Comparison of ENCODE assay signal across 20 cellular contexts in the genomic region with DNA sequence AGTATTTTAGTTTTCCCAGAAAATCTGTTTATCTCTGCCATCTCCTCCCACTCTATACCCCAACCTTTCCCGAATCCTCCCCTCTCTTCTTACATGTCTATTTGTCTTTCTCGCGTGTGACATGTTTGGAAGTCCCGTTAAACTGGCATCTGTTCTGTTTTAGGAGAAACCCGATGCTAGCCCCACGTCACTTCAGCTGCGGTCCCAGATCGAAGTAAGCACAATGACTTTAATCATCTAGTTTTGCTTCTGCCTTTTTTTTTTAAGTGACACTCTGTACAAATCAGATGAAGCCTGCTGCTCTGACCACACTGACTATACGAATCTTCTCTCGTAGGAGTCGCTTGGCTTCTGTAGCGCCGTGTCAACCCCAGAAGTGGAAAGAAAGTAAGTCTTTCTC.
DNase-seq lines count a peak whose midpoint lies in the region; ATAC-seq, FAIRE-seq and TF ChIP-seq lines count a peak whose summit lies in the region.
"Had no signal": no experiment of that assay in that cellular context is flagged by ENCODE, and none has a peak within 500 bp of the region (broad histone marks: within the 10 kb centered on the region; RNA-seq: fewer than 3 reads in every experiment).

No MANE protein-coding gene starts in this region.

- H3K14ac ChIP-seq in IMR-90 (replicated peaks; ENCODE audit: low read depth, low read length): peak overlapping the region; percentile 93
- no peak overlapping the region for H3K14ac ChIP-seq in mesenchymal stem cell (ENCODE audit: low read length in 2 of 2)

- H2BK15ac ChIP-seq in IMR-90 (ENCODE audit: low read depth, low read length) (peak overlapping the region; percentile 95), mesenchymal stem cell (ENCODE audit: low read depth, poor library complexity, severe bottlenecking) (no peak overlapping the region)

- TF ChIP-seq RAD21 in A549 (conservative IDR thresholded peaks at IDR 0.05 in 1 of 2, IDR thresholded peaks at IDR 0.05 in 1 of 2) (no peak), IMR-90 (IDR thresholded peaks at IDR 0.05; ENCODE audit: low read length) (no peak)

- H3K9me3 ChIP-seq in A549: no peaks in the 10 kb centered on the region
- 0 out of 2 replicates have a peak, but pooled peaks cover 2% of the 10 kb centered on the region for H3K9me3 ChIP-seq in IMR-90 (ENCODE audit: control insufficient read depth, insufficient read depth, low read length)
- H3K9me3 ChIP-seq in ascending aorta: no peaks in the 10 kb centered on the region
- no peaks in the 10 kb centered on the region for H3K9me3 ChIP-seq in mesenchymal stem cell (ENCODE audit: control insufficient read depth, low read length)
- H3K9me3 ChIP-seq: upper lobe of right lung had no signal

- H2AK9ac ChIP-seq in IMR-90 (replicated peaks; ENCODE audit: low read depth, low read length, poor library complexity): no peak overlapping the region

- H3K4me2 ChIP-seq in A549: no peak overlapping the region
- no peak overlapping the region for H3K4me2 ChIP-seq in IMR-90 (ENCODE audit: low read depth, low read length)
- H3K4me2 ChIP-seq in mesenchymal stem cell (ENCODE audit: low read length, poor library complexity, severe bottlenecking): no peak overlapping the region

- intact Hi-C loops in IMR-90 (cut with micrococcal nuclease): no loop called here
- intact Hi-C loops in ascending aorta (cut with DNase I): loop anchor here (5.0 kb wide), 1 partner anchor 33 kb away; no protein-coding TSS in a partner anchor

- peak overlapping the region; percentile 98 for H3K18ac ChIP-seq in IMR-90 (ENCODE audit: low read depth, low read length)
- H3K18ac ChIP-seq in mesenchymal stem cell (ENCODE audit: low read depth in 1 of 2, low read length in 2 of 2): peak overlapping the region in 1 of 2 experiments; percentile 73

- TF ChIP-seq CTCF in A549 (IDR thresholded peaks at IDR 0.05) (no peak), IMR-90 (conservative IDR thresholded peaks at IDR 0.05; ENCODE audit: low read depth, low read length) (no peak), ascending aorta (IDR thresholded peaks at IDR 0.05) (no peak)

- H3K4me1 ChIP-seq in A549 (peaks cover 25% of the 10 kb centered on the region; the same call in 2 of the 3 replicates), IMR-90 (ENCODE audit: control insufficient read depth, insufficient read depth, low read length) (peaks cover 12% of the 10 kb centered on the region), ascending aorta (peaks cover 12 to 35% of the 10 kb centered on the region in 2 donors), mesenchymal stem cell (ENCODE audit: control insufficient read depth, insufficient read depth, low read depth, low read length) (peaks cover 15% of the 10 kb centered on the region)

- H3K56ac ChIP-seq in IMR-90 (ENCODE audit: extremely low read depth, insufficient read depth, low read length): no peak overlapping the region

- POLR2A ChIA-PET in A549 (lab: Yijun Ruan, JAX): no interaction called here
- POLR2A ChIA-PET in IMR-90 (lab: Charles Lee; ENCODE audit: unreplicated experiment): no interaction called here

- H3K9me1 ChIP-seq in IMR-90 (ENCODE audit: insufficient read depth, low read length): peaks cover 8% of the 10 kb centered on the region

- H4K5ac ChIP-seq in IMR-90 (ENCODE audit: low read depth, low read length): peak overlapping the region; percentile 95

- WGBS in A549 (ENCODE audit: missing lambda C conversion rate): over 99% methylated on average over 13 of the region's 13 CpGs
- 84 to 100% methylated on average over 1 to 4 of the region's 13 CpGs for WGBS in IMR-90 (ENCODE audit: extremely low coverage in 2 of 2, insufficient read length in 1 of 2), 2 experiments
- 96% methylated on average over 13 of the region's 13 CpGs for WGBS in mesenchymal stem cell

- H4K8ac ChIP-seq in IMR-90 (ENCODE audit: low read depth in 2 of 2, low read length in 2 of 2) (peak overlapping the region; percentile 15 to 91; a peak in 3 of 4 replicates), mesenchymal stem cell (ENCODE audit: low read length) (peak overlapping the region; percentile 8)

- FAIRE-seq in A549 (lab: Jason Lieb, UNC): no peak
- FAIRE-seq: A204.1 had no signal

- TF ChIP-seq POLR2A in A549 (IDR thresholded peaks at IDR 0.05; ENCODE audit: low read length) (no peak), IMR-90 (IDR thresholded peaks at IDR 0.05; ENCODE audit: low read depth, low read length) (no peak)

- ATAC-seq in A549 (no peak), IMR-90 (ENCODE audit: low read depth) (no peak), GM21360 (IDR thresholded peaks at IDR 0.05; ENCODE audit: unreplicated experiment) (no peak), GM21619 (IDR thresholded peaks at IDR 0.05; ENCODE audit: unreplicated experiment) (no peak)
- ATAC-seq: effector memory CD8-positive, alpha-beta T cell; naive thymus-derived CD4-positive, alpha-beta T cell; stimulated activated naive B cell treated with anti-CD40 and anti-IgM and Interleukin-4, amounts not matched to agents 10 μg/mL and 1 μg/mL and 100 μg/mL, for 72 hours; upper lobe of right lung had no signal

- DNase-seq in A549 (ENCODE audit: low read depth in 1 of 2, low spot score in 1 of 2) (no peak), IMR-90 (no peak), ascending aorta (ENCODE audit: low spot score in 2 of 2) (no peak), mesenchymal stem cell (no peak), activated gamma-delta T cell (lab: John Stamatoyannopoulos, UW) (no peak)
- no peak for DNase-seq in activated CD4-positive, alpha-beta T cell treated with anti-CD3 and anti-CD28 coated beads, Interleukin-2, amount 50 U/mL, for 4 hours
- DNase-seq: activated CD4-positive, alpha-beta memory T cell treated with anti-CD3 and anti-CD28 coated beads for 36 hours; activated naive CD8-positive, alpha-beta T cell treated with anti-CD3 and anti-CD28 coated beads, Interleukin-2, amount 10 ng/mL, durations not matched to agents 7 days and 5 days; activated T-cell treated with anti-CD3 and anti-CD28 coated beads, Interleukin-2, amount 50 U/mL, for 48 hours; CD8-positive, alpha-beta memory T cell; effector memory CD8-positive, alpha-beta T cell; foreskin melanocyte; naive thymus-derived CD4-positive, alpha-beta T cell; NCI-H1694; NCI-H510A; stimulated activated naive B cell treated with anti-CD40 and anti-IgM and Interleukin-4, amounts not matched to agents 10 μg/mL and 1 μg/mL and 100 μg/mL, for 72 hours; upper lobe of right lung had no signal

- H4K91ac ChIP-seq in IMR-90 (ENCODE audit: insufficient read depth, low read depth, low read length): peak overlapping the region; percentile 81
- H4K91ac ChIP-seq in mesenchymal stem cell (ENCODE audit: low read length): peak overlapping the region; percentile 61

- no peaks in the 10 kb centered on the region for H3K27me3 ChIP-seq in IMR-90 (ENCODE audit: control insufficient read depth, insufficient read depth, low read length)
- no peaks in the 10 kb centered on the region for H3K27me3 ChIP-seq in ascending aorta
- no peaks in the 10 kb centered on the region for H3K27me3 ChIP-seq in mesenchymal stem cell (ENCODE audit: control insufficient read depth in 1 of 2, insufficient read depth in 1 of 2, low read length in 2 of 2)
- H3K27me3 ChIP-seq: upper lobe of right lung had no signal

- peaks cover 10 to 54% of the 10 kb centered on the region in 2 experiments for H3K79me1 ChIP-seq in IMR-90 (ENCODE audit: low read depth in 1 of 2, low read length in 2 of 2)
- H3K79me1 ChIP-seq in mesenchymal stem cell (replicated peaks; ENCODE audit: low read length, poor library complexity, severe bottlenecking): peaks cover 11% of the 10 kb centered on the region

- no peak for TF ChIP-seq EP300 in A549 (IDR thresholded peaks at IDR 0.05)

- in situ Hi-C loops in IMR-90 (cut with MboI; ENCODE audit: low sequenced_read_pairs): no loop called here

- peak overlapping the region; percentile 33 to 45 for H2BK12ac ChIP-seq in mesenchymal stem cell (ENCODE audit: low read length in 2 of 2)

- no TSS peak for BruUV-seq in IMR-90 (replicated peaks; lab: Mats Ljungman, UMichigan)

- dilution Hi-C loops in IMR-90 (cut with HindIII; ENCODE audit: low sequenced_read_pairs, unreplicated experiment): no loop called here

- H3K9ac ChIP-seq in IMR-90 (ENCODE audit: low read depth, low read length) (no peak overlapping the region), mesenchymal stem cell (ENCODE audit: low read length) (no peak overlapping the region)

- H2AFZ ChIP-seq in IMR-90 (replicated peaks; ENCODE audit: low read length, poor library complexity) (no peak overlapping the region), mesenchymal stem cell (ENCODE audit: low read depth, low read length) (no peak overlapping the region)

- H3K27ac ChIP-seq in A549: peak overlapping the region; percentile 80 to 87; a peak in 3 of 6 replicates
- peak overlapping the region; percentile 25; the same call in 1 of the 2 replicates for H3K27ac ChIP-seq in IMR-90 (ENCODE audit: insufficient read depth, low read length)
- peak overlapping the region; percentile 81 to 83 for H3K27ac ChIP-seq in ascending aorta
- H3K27ac ChIP-seq in mesenchymal stem cell (ENCODE audit: low read length, poor library complexity, severe bottlenecking): no peak overlapping the region

- H2BK5ac ChIP-seq in IMR-90 (ENCODE audit: low read depth, low read length, poor library complexity, severe bottlenecking) (peak overlapping the region; percentile 83), mesenchymal stem cell (ENCODE audit: low read depth, low read length, poor library complexity, severe bottlenecking) (no peak overlapping the region)

- H2BK120ac ChIP-seq in IMR-90 (ENCODE audit: low read depth, low read length): peak overlapping the region; percentile 94
- H2BK120ac ChIP-seq in mesenchymal stem cell (ENCODE audit: low read depth, low read length): no peak overlapping the region

- H3K36me3 ChIP-seq in IMR-90 (ENCODE audit: control insufficient read depth, insufficient read depth, low read length) (no peaks in the 10 kb centered on the region), ascending aorta (no peaks in the 10 kb centered on the region), mesenchymal stem cell (ENCODE audit: control insufficient read depth in 1 of 2, insufficient read depth in 2 of 2, low read depth in 1 of 2, low read length in 2 of 2) (peaks cover 0 to 33% of the 10 kb centered on the region in 2 experiments)
- H3K36me3 ChIP-seq: upper lobe of right lung had no signal

- H2AK5ac ChIP-seq in IMR-90 (ENCODE audit: low read depth, low read length) (peak overlapping the region; percentile 84), mesenchymal stem cell (ENCODE audit: low read length, severe bottlenecking) (peak overlapping the region; percentile 98)

- CTCF ChIA-PET in A549 (lab: Yijun Ruan, JAX) (no interaction called here), IMR-90 (lab: Yijun Ruan, JAX) (no interaction called here)

- H4K20me1 ChIP-seq in IMR-90 (ENCODE audit: insufficient read depth, low read length): no peaks in the 10 kb centered on the region; the same call in 1 of the 2 replicates

- no peak overlapping the region for H3K4me3 ChIP-seq in A549
- H3K4me3 ChIP-seq in IMR-90 (ENCODE audit: insufficient read depth, low read depth, low read length): no peak overlapping the region
- peak overlapping the region in 1 of 2 donors; percentile 1 for H3K4me3 ChIP-seq in ascending aorta
- no peak overlapping the region for H3K4me3 ChIP-seq in mesenchymal stem cell (ENCODE audit: insufficient read depth in 1 of 2, low read depth in 1 of 2, low read length in 2 of 2)
- H3K4me3 ChIP-seq: upper lobe of right lung had no signal

- H3K23ac ChIP-seq in IMR-90 (ENCODE audit: low read depth, low read length) (peak overlapping the region; percentile 89), mesenchymal stem cell (ENCODE audit: low read length in 2 of 2) (no peak overlapping the region)

- H3K4ac ChIP-seq in IMR-90 (ENCODE audit: low read depth, low read length) (peak overlapping the region; percentile 95), mesenchymal stem cell (ENCODE audit: low read depth in 1 of 2, low read length in 2 of 2) (peak overlapping the region in 1 of 2 experiments; percentile 27)

- peak overlapping the region; percentile 97 for H2BK20ac ChIP-seq in IMR-90 (ENCODE audit: low read depth, low read length)
